14 cellular contexts compared by ENCODE assay signal in genomic region chr22:29411551-29412211, GRCh38. TPM values are rescaled to one million over a fixed set of nuclear protein-coding genes. Genes with fewer than 3 reads are reported as not detected.
DNase-seq lines count a peak whose midpoint lies in the region; ATAC-seq and TF ChIP-seq lines count a peak whose summit lies in the region.
"Not testable (repeated sequence)": the region's sequence is repeated elsewhere in the genome, so short reads cannot be mapped to it uniquely, and the experiment has no call there.
"Had no signal": no experiment of that assay in that cellular context is flagged by ENCODE, and none has a peak within 500 bp of the region (broad histone marks: within the 10 kb centered on the region; RNA-seq: fewer than 3 reads in every experiment).

No MANE protein-coding gene starts in this region.

- not testable (repeated sequence) for H3K27me3 ChIP-seq in CD4-positive, alpha-beta T cell (ENCODE audit: control insufficient read depth, insufficient read depth, low read length)

- H4K20me1 ChIP-seq in OCI-LY7 (ENCODE audit: insufficient read depth, low read length) = not testable (repeated sequence)

- not testable (repeated sequence) for H2AFZ ChIP-seq in OCI-LY7 (ENCODE audit: low read length)

- H3K9me3 Mint-ChIP-seq in CD4-positive, alpha-beta T cell; IgD-negative memory B cell; endothelial cell (ENCODE audit: unreplicated experiment): not testable (repeated sequence)

- peak overlapping the region; percentile 5 for H3K27ac Mint-ChIP-seq in CD4-positive, alpha-beta T cell
- H3K27ac Mint-ChIP-seq in IgD-negative memory B cell (peak overlapping the region; percentile 7 to 92 (median 43)), endothelial cell (ENCODE audit: unreplicated experiment) (peak overlapping the region; percentile 2)

- H3K27ac ChIP-seq in CD4-positive, alpha-beta T cell (ENCODE audit: low read depth, low read length) = not testable (repeated sequence)
- H3K27ac ChIP-seq in OCI-LY7 (ENCODE audit: low read depth, low read length, poor library complexity, severe bottlenecking) = peak overlapping the region; percentile 15

- CTCF ChIA-PET in CD4-positive, alpha-beta T cell (lab: Charles Lee); OCI-LY7 (lab: Charles Lee; ENCODE audit: unreplicated experiment): not testable (repeated sequence)

- peak overlapping the region; percentile 51 for H3K4me2 ChIP-seq in OCI-LY7 (ENCODE audit: low read length)

- intact Hi-C loops in CD4-positive, alpha-beta T cell (cut with DNase I, micrococcal nuclease); OCI-LY7 (cut with micrococcal nuclease; ENCODE audit: unreplicated experiment): not testable (repeated sequence)

- not testable (repeated sequence) for H3K79me2 ChIP-seq in OCI-LY7 (ENCODE audit: insufficient read depth, low read depth, low read length)

- POLR2A ChIA-PET in CD4-positive, alpha-beta T cell (lab: Charles Lee); OCI-LY7 (lab: Charles Lee): not testable (repeated sequence)

- peaks cover 17% of the 10 kb centered on the region for H3K4me1 Mint-ChIP-seq in CD4-positive, alpha-beta T cell (ENCODE audit: low read depth)
- H3K4me1 Mint-ChIP-seq in IgD-negative memory B cell (peaks cover 27 to 38% (median 28%) of the 10 kb centered on the region in 3 donors), endothelial cell (ENCODE audit: unreplicated experiment) (peaks cover 48% of the 10 kb centered on the region)

- H3K9me3 ChIP-seq in CD4-positive, alpha-beta T cell (ENCODE audit: control insufficient read depth, low read length); OCI-LY7 (ENCODE audit: low read length): not testable (repeated sequence)

- TF ChIP-seq CTCF in CD4-positive, alpha-beta T cell (IDR thresholded peaks at IDR 0.05); OCI-LY7 (conservative IDR thresholded peaks at IDR 0.05; ENCODE audit: low read length); endothelial cell (IDR thresholded peaks at IDR 0.05; ENCODE audit: unreplicated experiment): not testable (repeated sequence)

- H3K9me2 ChIP-seq in OCI-LY7 (ENCODE audit: insufficient read depth, low read length) = not testable (repeated sequence)

- not testable (repeated sequence) for ATAC-seq in CD4-positive, alpha-beta T cell (ENCODE audit: poor library complexity)
- peak; percentile 57 for ATAC-seq in GM18858 (IDR thresholded peaks at IDR 0.05; ENCODE audit: unreplicated experiment)
- ATAC-seq in GM21423 (IDR thresholded peaks at IDR 0.05; ENCODE audit: unreplicated experiment) = peak; percentile 61
- peak; percentile 66 for ATAC-seq in HG02943 (IDR thresholded peaks at IDR 0.05; ENCODE audit: low read depth, unreplicated experiment)

- H3K4me3 Mint-ChIP-seq in CD4-positive, alpha-beta T cell = not testable (repeated sequence)
- H3K4me3 Mint-ChIP-seq in IgD-negative memory B cell (peak overlapping the region; percentile 27 to 91 (median 58)), endothelial cell (ENCODE audit: unreplicated experiment) (peak overlapping the region; percentile 1)

- DNase-seq in CD4-positive, alpha-beta T cell; endothelial cell (ENCODE audit: low spot score): not testable (repeated sequence)
- DNase-seq in OCI-LY7 (ENCODE audit: low spot score) (peak; percentile 69), ureter (ENCODE audit: low spot score) (peak; percentile 26)

- not testable (repeated sequence) for BruUV-seq in OCI-LY7 (replicated peaks; lab: Mats Ljungman, UMichigan)

- H3K36me3 ChIP-seq in OCI-LY7 (ENCODE audit: insufficient read depth, low read length) = not testable (repeated sequence)

- peak overlapping the region; percentile 15 for H3K4me3 ChIP-seq in OCI-LY7 (ENCODE audit: low read depth, low read length, poor library complexity, severe bottlenecking)

- H3K36me3 Mint-ChIP-seq in CD4-positive, alpha-beta T cell (ENCODE audit: low read depth); IgD-negative memory B cell; endothelial cell (ENCODE audit: low read depth, unreplicated experiment): not testable (repeated sequence)

- not testable (repeated sequence) for H3K27me3 Mint-ChIP-seq in CD4-positive, alpha-beta T cell; IgD-negative memory B cell; endothelial cell (ENCODE audit: unreplicated experiment)

- H3K4me1 ChIP-seq in OCI-LY7 (ENCODE audit: insufficient read depth, low read length, poor library complexity, severe bottlenecking) = peaks cover 46% of the 10 kb centered on the region

RNA-seq across cellular contexts. Expression of gene AP1B1, which starts 23.3 kb away (rescaled TPM):
- total RNA-seq in CD4-positive, alpha-beta T cell = 10 to 100 TPM; 25.6 to 26.4 TPM
- polyA plus RNA-seq in IgD-negative memory B cell = 45.9 TPM
- 84.6 and 111 TPM in 2 replicates for total RNA-seq in OCI-LY7 (2014; rRNA removed; shearing (Covaris generic))
- 156 and 162 TPM in 2 replicates for total RNA-seq in OCI-LY7 (2022)
- total RNA-seq in endothelial cell (ENCODE audit: unreplicated experiment) = 316 TPM
- total RNA-seq in ureter = 173 TPM

RNA-seq across cellular contexts. Expression of gene RFPL1, which starts 26.7 kb away (rescaled TPM):
- total RNA-seq in CD4-positive, alpha-beta T cell = not detected
- not detected for polyA plus RNA-seq in IgD-negative memory B cell
- total RNA-seq in OCI-LY7 (2014; rRNA removed; shearing (Covaris generic)) = not detected in 2 replicates
- not detected in 2 replicates for total RNA-seq in OCI-LY7 (2022)
- not detected for total RNA-seq in endothelial cell (ENCODE audit: unreplicated experiment)
- not detected for total RNA-seq in ureter
- total RNA-seq: activated T-cell treated with anti-CD3 and anti-CD28 coated beads, Interleukin-2, amount 50 U/mL, for 4 hours; breast epithelium; colonic mucosa; GM23338; mucosa of gallbladder; neural crest cell had no signal
- polyA plus RNA-seq: GM23338 had no signal
